ENCODE assay signal across 8 cellular contexts in the genomic region with DNA sequence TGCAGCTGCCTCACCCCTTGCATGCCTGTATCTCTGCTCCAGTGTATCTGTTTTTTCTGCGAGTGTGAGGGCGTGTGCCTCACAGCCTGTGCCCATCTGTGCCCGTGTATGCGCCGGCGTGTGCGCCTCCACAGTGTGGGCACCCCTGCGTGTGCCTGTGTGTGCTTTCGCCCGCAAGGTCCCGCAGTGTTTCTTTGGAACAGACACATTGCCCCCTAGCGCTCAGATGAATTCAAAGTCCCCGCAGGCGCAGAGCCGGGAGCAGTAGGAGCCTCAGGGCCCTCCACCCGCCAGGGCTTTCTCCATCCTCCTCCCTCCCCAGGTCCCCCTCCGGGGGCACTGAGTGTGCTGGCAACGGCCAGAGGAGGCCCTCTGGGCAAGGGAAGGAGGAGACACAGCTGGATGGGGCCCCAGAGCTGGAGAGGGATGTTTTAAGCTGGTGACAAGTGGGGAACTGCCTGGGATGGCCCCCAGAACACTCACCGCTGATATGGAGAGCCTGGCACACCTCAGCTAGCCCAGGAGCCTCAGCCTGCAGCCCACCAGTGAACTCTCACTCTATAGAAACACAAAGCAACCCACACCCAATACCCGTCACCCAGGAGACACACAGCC. TPM values are rescaled to one million over a fixed set of nuclear protein-coding genes. Genes with fewer than 3 reads are reported as not detected.
DNase-seq lines count a peak whose midpoint lies in the region; ATAC-seq and TF ChIP-seq lines count a peak whose summit lies in the region.

No MANE protein-coding gene starts in this region.

- H3K27me3 ChIP-seq in stomach = peaks cover 0 to 38% (median 13%) of the 10 kb centered on the region in 3 donors

- H3K36me3 ChIP-seq in stomach = no peaks in the 10 kb centered on the region

- WGBS in stomach, 5 donors = 5 to 15% (median 10%) methylated on average over 13 to 20 of the region's 20 CpGs

- DNase-seq in 8988T = peak; percentile 71
- DNase-seq in GM12865 (ENCODE audit: low read depth) = peak; percentile 53
- DNase-seq in NCI-H2171 treated with DMSO at 0.1 percent for 48 hours (lab: John Stamatoyannopoulos, UW) = peak; percentile 80
- peak; percentile 56 to 64 for DNase-seq in activated CD4-positive, alpha-beta T cell treated with anti-CD3 and anti-CD28 coated beads, Interleukin-2, amount 50 U/mL, for 48 hours
- peak; percentile 38 for DNase-seq in effector CD4-positive, alpha-beta T cell
- DNase-seq in midbrain (lab: John Stamatoyannopoulos, UW) = peak; percentile 78
- peak; percentile 75 for DNase-seq in stomach

- ATAC-seq in GM19395 (IDR thresholded peaks at IDR 0.05; ENCODE audit: unreplicated experiment) = no peak

- TF ChIP-seq EP300 in stomach (IDR thresholded peaks at IDR 0.05) = no peak

- intact Hi-C loops in stomach (cut with DNase I; ENCODE audit: low total_unique reads) = loop anchor here (10.0 kb wide), 2 partner anchors 400 to 1050 kb away; no protein-coding TSS in a partner anchor

- H3K27ac ChIP-seq in stomach = peak overlapping the region in 1 of 5 donors; percentile 4

- H3K9me3 ChIP-seq in stomach = no peaks in the 10 kb centered on the region

- H3K4me3 ChIP-seq in GM12865 (ENCODE audit: low read depth, low read length) (no peak overlapping the region), stomach (no peak overlapping the region)

- TF ChIP-seq CTCF in GM12865 (IDR thresholded peaks at IDR 0.05; ENCODE audit: insufficient read depth, low read depth, low read length, missing control alignments) (peak; percentile 54), stomach (IDR thresholded peaks at IDR 0.05) (peak in 5 of 7 experiments; percentile 45 to 71 (median 57))

- TF ChIP-seq POLR2A in stomach (IDR thresholded peaks at IDR 0.05) = no peak

- peaks cover 12 to 47% (median 32%) of the 10 kb centered on the region in 4 donors for H3K4me1 ChIP-seq in stomach

RNA-seq across cellular contexts. Expression of gene MN1, which starts 3.2 kb away (rescaled TPM):
- total RNA-seq in stomach = 1 to 10 TPM; 2.2 to 6.4 (median 4.6) TPM
- 1 to 10 TPM in 2 of 3 donors, under 1 TPM in 1; 0.50 to 2.4 (median 2.4) TPM for polyA plus RNA-seq in stomach
